In genomic region chr19:47129579-47129978, GRCh38 we compare ENCODE assay signal across 2 cellular contexts.
TF ChIP-seq lines count a peak whose summit lies in the region.

No MANE protein-coding gene starts in this region.

TF ChIP-seq in A549, 52 proteins besides CTCF, POLR2A, EP300 and RAD21 (continued from another document):
- TF ChIP-seq ATOH8 (CRISPR knock-in tag; IDR thresholded peaks at IDR 0.05; ENCODE audit: low read depth) (no peak), CBX2 (IDR thresholded peaks at IDR 0.05; ENCODE audit: borderline replicate concordance, low read depth) (no peak), MAX (IDR thresholded peaks at IDR 0.05) (no peak), NPAS2 (CRISPR knock-in tag; IDR thresholded peaks at IDR 0.05; ENCODE audit: borderline replicate concordance) (no peak), FOSL2 (IDR thresholded peaks at IDR 0.05) (no peak), FOSL2 (CRISPR knock-in tag; IDR thresholded peaks at IDR 0.05) (no peak), CHD4 (IDR thresholded peaks at IDR 0.05; ENCODE audit: borderline replicate concordance) (no peak), USF2 (IDR thresholded peaks at IDR 0.05) (no peak)
TF ChIP-seq in A549: peak in this region for 0.

TF ChIP-seq in GM23338, 12 proteins besides CTCF, POLR2A, EP300 and RAD21 (continued from another document):
- no peak for TF ChIP-seq REST (IDR thresholded peaks at IDR 0.05; ENCODE audit: unreplicated experiment)
- no peak for TF ChIP-seq EZH2phosphoT487 (IDR thresholded peaks at IDR 0.05; ENCODE audit: unreplicated experiment)
- TF ChIP-seq STAT1 (IDR thresholded peaks at IDR 0.05; ENCODE audit: unreplicated experiment) = no peak
- TF ChIP-seq EZH2 (IDR thresholded peaks at IDR 0.05; ENCODE audit: low read depth, unreplicated experiment) = no peak
- no peak for TF ChIP-seq ZNF331 (CRISPR knock-in tag; IDR thresholded peaks at IDR 0.05; ENCODE audit: low read depth)
- no peak for TF ChIP-seq ZNF114 (CRISPR knock-in tag; IDR thresholded peaks at IDR 0.05)
- no peak for TF ChIP-seq ZNF462 (CRISPR knock-in tag; IDR thresholded peaks at IDR 0.05)
- TF ChIP-seq POLR2AphosphoS5 (IDR thresholded peaks at IDR 0.05; ENCODE audit: low read depth) = no peak
